ENCODE assay signal across 1 cellular context in the genomic region with DNA sequence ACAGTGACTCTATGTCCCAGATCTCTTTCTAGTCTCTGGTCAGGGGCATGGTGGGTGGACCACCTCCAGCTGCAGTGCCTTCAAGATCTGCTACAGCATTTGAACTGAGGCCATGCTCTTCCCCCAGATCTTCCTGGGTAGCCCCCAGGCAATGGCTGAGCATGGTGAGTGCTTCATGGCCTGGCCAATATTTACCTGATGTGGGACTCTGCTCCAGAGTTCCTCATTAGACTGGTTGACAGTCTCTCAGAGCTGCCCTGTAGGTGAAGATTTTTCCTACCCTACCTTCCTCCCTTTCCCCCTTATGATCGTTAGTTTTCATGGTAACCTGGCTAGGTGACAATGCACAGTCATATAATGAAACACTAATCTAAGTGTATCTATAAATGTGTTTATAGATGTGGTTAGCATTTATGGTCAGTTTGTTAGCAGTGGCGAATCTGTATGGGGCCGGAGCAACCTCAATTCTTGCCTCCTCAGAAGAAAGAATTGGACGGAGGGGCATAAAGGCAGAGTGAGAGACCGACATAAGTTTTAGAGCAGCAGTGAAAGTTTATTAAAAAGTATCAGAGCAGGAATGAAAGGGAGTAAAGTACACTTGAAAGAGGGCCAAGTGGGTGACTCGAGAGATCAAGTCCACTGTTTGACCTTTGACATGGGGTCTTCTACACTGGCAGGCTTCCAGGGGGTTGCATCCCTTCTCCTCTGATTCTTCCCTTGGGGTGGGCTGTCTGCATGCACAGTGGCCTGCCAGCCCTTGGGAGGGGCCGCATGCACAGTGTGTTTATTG.
TF ChIP-seq lines count a peak whose summit lies in the region.

No MANE protein-coding gene starts in this region.

TF ChIP-seq in H1, 55 proteins besides CTCF, POLR2A, EP300 and RAD21:
- TF ChIP-seq CBX5 (IDR thresholded peaks at IDR 0.05; ENCODE audit: low read depth, low read length) (no peak), SIN3A (conservative IDR thresholded peaks at IDR 0.05 in 1 of 2, IDR thresholded peaks at IDR 0.05 in 1 of 2; ENCODE audit: low read depth in 1 of 2, low read length in 2 of 2) (no peak), KDM4A (IDR thresholded peaks at IDR 0.05; ENCODE audit: low read depth, low read length, severe bottlenecking) (no peak)
- TF ChIP-seq, protein P1, sequence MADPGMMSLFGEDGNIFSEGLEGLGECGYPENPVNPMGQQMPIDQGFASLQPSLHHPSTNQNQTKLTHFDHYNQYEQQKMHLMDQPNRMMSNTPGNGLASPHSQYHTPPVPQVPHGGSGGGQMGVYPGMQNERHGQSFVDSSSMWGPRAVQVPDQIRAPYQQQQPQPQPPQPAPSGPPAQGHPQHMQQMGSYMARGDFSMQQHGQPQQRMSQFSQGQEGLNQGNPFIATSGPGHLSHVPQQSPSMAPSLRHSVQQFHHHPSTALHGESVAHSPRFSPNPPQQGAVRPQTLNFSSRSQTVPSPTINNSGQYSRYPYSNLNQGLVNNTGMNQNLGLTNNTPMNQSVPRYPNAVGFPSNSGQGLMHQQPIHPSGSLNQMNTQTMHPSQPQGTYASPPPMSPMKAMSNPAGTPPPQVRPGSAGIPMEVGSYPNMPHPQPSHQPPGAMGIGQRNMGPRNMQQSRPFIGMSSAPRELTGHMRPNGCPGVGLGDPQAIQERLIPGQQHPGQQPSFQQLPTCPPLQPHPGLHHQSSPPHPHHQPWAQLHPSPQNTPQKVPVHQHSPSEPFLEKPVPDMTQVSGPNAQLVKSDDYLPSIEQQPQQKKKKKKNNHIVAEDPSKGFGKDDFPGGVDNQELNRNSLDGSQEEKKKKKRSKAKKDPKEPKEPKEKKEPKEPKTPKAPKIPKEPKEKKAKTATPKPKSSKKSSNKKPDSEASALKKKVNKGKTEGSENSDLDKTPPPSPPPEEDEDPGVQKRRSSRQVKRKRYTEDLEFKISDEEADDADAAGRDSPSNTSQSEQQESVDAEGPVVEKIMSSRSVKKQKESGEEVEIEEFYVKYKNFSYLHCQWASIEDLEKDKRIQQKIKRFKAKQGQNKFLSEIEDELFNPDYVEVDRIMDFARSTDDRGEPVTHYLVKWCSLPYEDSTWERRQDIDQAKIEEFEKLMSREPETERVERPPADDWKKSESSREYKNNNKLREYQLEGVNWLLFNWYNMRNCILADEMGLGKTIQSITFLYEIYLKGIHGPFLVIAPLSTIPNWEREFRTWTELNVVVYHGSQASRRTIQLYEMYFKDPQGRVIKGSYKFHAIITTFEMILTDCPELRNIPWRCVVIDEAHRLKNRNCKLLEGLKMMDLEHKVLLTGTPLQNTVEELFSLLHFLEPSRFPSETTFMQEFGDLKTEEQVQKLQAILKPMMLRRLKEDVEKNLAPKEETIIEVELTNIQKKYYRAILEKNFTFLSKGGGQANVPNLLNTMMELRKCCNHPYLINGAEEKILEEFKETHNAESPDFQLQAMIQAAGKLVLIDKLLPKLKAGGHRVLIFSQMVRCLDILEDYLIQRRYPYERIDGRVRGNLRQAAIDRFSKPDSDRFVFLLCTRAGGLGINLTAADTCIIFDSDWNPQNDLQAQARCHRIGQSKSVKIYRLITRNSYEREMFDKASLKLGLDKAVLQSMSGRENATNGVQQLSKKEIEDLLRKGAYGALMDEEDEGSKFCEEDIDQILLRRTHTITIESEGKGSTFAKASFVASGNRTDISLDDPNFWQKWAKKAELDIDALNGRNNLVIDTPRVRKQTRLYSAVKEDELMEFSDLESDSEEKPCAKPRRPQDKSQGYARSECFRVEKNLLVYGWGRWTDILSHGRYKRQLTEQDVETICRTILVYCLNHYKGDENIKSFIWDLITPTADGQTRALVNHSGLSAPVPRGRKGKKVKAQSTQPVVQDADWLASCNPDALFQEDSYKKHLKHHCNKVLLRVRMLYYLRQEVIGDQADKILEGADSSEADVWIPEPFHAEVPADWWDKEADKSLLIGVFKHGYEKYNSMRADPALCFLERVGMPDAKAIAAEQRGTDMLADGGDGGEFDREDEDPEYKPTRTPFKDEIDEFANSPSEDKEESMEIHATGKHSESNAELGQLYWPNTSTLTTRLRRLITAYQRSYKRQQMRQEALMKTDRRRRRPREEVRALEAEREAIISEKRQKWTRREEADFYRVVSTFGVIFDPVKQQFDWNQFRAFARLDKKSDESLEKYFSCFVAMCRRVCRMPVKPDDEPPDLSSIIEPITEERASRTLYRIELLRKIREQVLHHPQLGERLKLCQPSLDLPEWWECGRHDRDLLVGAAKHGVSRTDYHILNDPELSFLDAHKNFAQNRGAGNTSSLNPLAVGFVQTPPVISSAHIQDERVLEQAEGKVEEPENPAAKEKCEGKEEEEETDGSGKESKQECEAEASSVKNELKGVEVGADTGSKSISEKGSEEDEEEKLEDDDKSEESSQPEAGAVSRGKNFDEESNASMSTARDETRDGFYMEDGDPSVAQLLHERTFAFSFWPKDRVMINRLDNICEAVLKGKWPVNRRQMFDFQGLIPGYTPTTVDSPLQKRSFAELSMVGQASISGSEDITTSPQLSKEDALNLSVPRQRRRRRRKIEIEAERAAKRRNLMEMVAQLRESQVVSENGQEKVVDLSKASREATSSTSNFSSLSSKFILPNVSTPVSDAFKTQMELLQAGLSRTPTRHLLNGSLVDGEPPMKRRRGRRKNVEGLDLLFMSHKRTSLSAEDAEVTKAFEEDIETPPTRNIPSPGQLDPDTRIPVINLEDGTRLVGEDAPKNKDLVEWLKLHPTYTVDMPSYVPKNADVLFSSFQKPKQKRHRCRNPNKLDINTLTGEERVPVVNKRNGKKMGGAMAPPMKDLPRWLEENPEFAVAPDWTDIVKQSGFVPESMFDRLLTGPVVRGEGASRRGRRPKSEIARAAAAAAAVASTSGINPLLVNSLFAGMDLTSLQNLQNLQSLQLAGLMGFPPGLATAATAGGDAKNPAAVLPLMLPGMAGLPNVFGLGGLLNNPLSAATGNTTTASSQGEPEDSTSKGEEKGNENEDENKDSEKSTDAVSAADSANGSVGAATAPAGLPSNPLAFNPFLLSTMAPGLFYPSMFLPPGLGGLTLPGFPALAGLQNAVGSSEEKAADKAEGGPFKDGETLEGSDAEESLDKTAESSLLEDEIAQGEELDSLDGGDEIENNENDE (IDR thresholded peaks at IDR 0.05; ENCODE audit: insufficient replicate concordance, low read length) = no peak
- TF ChIP-seq, protein P2, sequence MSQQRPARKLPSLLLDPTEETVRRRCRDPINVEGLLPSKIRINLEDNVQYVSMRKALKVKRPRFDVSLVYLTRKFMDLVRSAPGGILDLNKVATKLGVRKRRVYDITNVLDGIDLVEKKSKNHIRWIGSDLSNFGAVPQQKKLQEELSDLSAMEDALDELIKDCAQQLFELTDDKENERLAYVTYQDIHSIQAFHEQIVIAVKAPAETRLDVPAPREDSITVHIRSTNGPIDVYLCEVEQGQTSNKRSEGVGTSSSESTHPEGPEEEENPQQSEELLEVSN (IDR thresholded peaks at IDR 0.05) = no peak
